Comparison of ENCODE assay signal across 20 cellular contexts in genomic region chr3:184557348-184557950, GRCh38. TPM values are rescaled to one million over a fixed set of nuclear protein-coding genes. Genes with fewer than 3 reads are reported as not detected.
DNase-seq lines count a peak whose midpoint lies in the region; TF ChIP-seq lines count a peak whose summit lies in the region.
"Had no signal": no experiment of that assay in that cellular context is flagged by ENCODE, and none has a peak within 500 bp of the region (broad histone marks: within the 10 kb centered on the region; RNA-seq: fewer than 3 reads in every experiment).

No MANE protein-coding gene starts in this region.

- peaks cover 79% of the 10 kb centered on the region for H3K27me3 Mint-ChIP-seq in Calu3 (ENCODE audit: unreplicated experiment)

- H3K4me3 ChIP-seq in neuronal stem cell (ENCODE audit: low read length in 2 of 2) = no peak overlapping the region
- no peak overlapping the region for H3K4me3 ChIP-seq in transverse colon

- TF ChIP-seq CTCF in VCaP (conservative IDR thresholded peaks at IDR 0.05) (no peak), transverse colon (IDR thresholded peaks at IDR 0.05) (no peak), GM10248 (IDR thresholded peaks at IDR 0.05; ENCODE audit: control extremely low read depth, extremely low read depth, low read depth, missing control alignments) (no peak), Calu3 (IDR thresholded peaks at IDR 0.05; ENCODE audit: unreplicated experiment) (no peak)

- no peak overlapping the region for H2AFZ ChIP-seq in neuronal stem cell (ENCODE audit: low read length)

- H2BK120ac ChIP-seq in neuronal stem cell (ENCODE audit: low read depth, low read length) = no peak overlapping the region

- BruUV-seq in Calu3 (replicated peaks; lab: Mats Ljungman, UMichigan) = no TSS peak

- POLR2A ChIA-PET in GM10248 (lab: Yijun Ruan, JAX) = no interaction called here

- DNase-seq in activated effector memory CD4-positive, alpha-beta T cell treated with anti-CD3 and anti-CD28 coated beads, Interleukin-2, amount 50 U/mL, for 16 hours = peak; percentile 54
- DNase-seq in activated effector memory CD4-positive, alpha-beta T cell treated with Interleukin-2 at 50 U/mL for 16 hours = no peak
- DNase-seq in neuronal stem cell (ENCODE audit: low spot score) (no peak), transverse colon (no peak), GM10248 (ENCODE audit: extremely low spot score) (no peak), GDM1 (lab: John Stamatoyannopoulos, UW) (no peak), Calu3 (no peak)
- DNase-seq: COR-L47; KBM-7; MV-4-11; NCI-H1105; NCI-H1436 treated with DMSO at 0.1 percent for 48 hours; NCI-H2029; NCI-H446 treated with DMSO at 0.1 percent for 48 hours; NCI-H526; NCI-H82; NK-92 treated with Interleukin-12 subunit alpha and Interleukin-12 subunit beta, amount 100 ng/mL, for 24 hours; PC-3; SK-N-SH had no signal

- H3K4me3 Mint-ChIP-seq in Calu3 (ENCODE audit: low read depth, unreplicated experiment) = no peak overlapping the region

- H3K36me3 ChIP-seq in neuronal stem cell (replicated peaks in 1 of 2; ENCODE audit: control insufficient read depth in 2 of 2, insufficient read depth in 2 of 2, low read length in 2 of 2) = no peaks in the 10 kb centered on the region
- H3K36me3 ChIP-seq in transverse colon = no peaks in the 10 kb centered on the region

- no peak overlapping the region for H3K27ac Mint-ChIP-seq in Calu3 (ENCODE audit: unreplicated experiment)

- no CpG with 5 or more reads among the region's 7 CpGs for WGBS in neuronal stem cell (ENCODE audit: extremely low coverage in 2 of 2, insufficient read length in 2 of 2, insufficient replicate concordance in 1 of 2), 2 donors
- WGBS in transverse colon (ENCODE audit: low coverage in 1 of 2), 2 donors = 53 to 80% methylated on average over 1 to 7 of the region's 7 CpGs

- in situ Hi-C loops in transverse colon (cut with MboI; ENCODE audit: low pct_ligation_motif_present in 1 of 4, low pct_unique_long_range_greater_than_20kb in 1 of 4, low sequenced_read_pairs in 3 of 4) = no loop called here

- H3K79me1 ChIP-seq in neuronal stem cell (ENCODE audit: low read depth, low read length) = no peaks in the 10 kb centered on the region

- no peak overlapping the region for H2BK12ac ChIP-seq in neuronal stem cell (ENCODE audit: low read length)

- no peak overlapping the region for H3K23ac ChIP-seq in neuronal stem cell (ENCODE audit: low read depth, low read length, poor library complexity)

- no peak overlapping the region for H3K14ac ChIP-seq in neuronal stem cell (ENCODE audit: low read length)

- no peak overlapping the region for H2BK15ac ChIP-seq in neuronal stem cell (ENCODE audit: low read length)

- no peak overlapping the region for H3K4me2 ChIP-seq in neuronal stem cell (ENCODE audit: insufficient read depth, low read length, poor library complexity, severe bottlenecking)
- H3K4me2 ChIP-seq: SK-N-SH had no signal

- H3K4me1 ChIP-seq in neuronal stem cell (ENCODE audit: control insufficient read depth in 2 of 2, insufficient read depth in 1 of 2, low read depth in 1 of 2, low read length in 2 of 2) (peaks cover 0 to 14% of the 10 kb centered on the region in 2 donors), transverse colon (peaks cover 6 to 37% (median 22%) of the 10 kb centered on the region in 4 donors)

- no peak overlapping the region for H3K18ac ChIP-seq in neuronal stem cell (ENCODE audit: low read length)

- H2AK5ac ChIP-seq in neuronal stem cell (ENCODE audit: low read depth, low read length) = peak overlapping the region; percentile 17

- H3K9me3 ChIP-seq in neuronal stem cell (replicated peaks in 1 of 2; ENCODE audit: control insufficient read depth in 2 of 2, insufficient read depth in 1 of 2, low read depth in 1 of 2, low read length in 2 of 2) (no peaks in the 10 kb centered on the region), transverse colon (no peaks in the 10 kb centered on the region)
- H3K9me3 ChIP-seq: SK-N-SH had no signal

- peaks cover 3 to 74% (median 12%) of the 10 kb centered on the region in 3 experiments for H3K27me3 ChIP-seq in neuronal stem cell (ENCODE audit: control insufficient read depth in 3 of 3, insufficient read depth in 3 of 3, low read depth in 1 of 3, low read length in 3 of 3)
- no peaks in the 10 kb centered on the region for H3K27me3 ChIP-seq in transverse colon

- H3K36me3 Mint-ChIP-seq in Calu3 (ENCODE audit: insufficient read depth, unreplicated experiment) = peaks cover 13% of the 10 kb centered on the region

- H3K9me3 Mint-ChIP-seq in Calu3 (ENCODE audit: low read depth, unreplicated experiment) = no peaks in the 10 kb centered on the region

- intact Hi-C loops in transverse colon (cut with DNase I; ENCODE audit: low total_unique reads) (no loop called here), Calu3 (cut with micrococcal nuclease; ENCODE audit: unreplicated experiment) (no loop called here)

- H3K27ac ChIP-seq in VCaP (peak overlapping the region; percentile 90), neuronal stem cell (replicated peaks; ENCODE audit: low read length) (no peak overlapping the region), transverse colon (peak overlapping the region in 3 of 4 donors; percentile 7 to 37 (median 9))

- peaks cover 29% of the 10 kb centered on the region for H3K4me1 Mint-ChIP-seq in Calu3 (ENCODE audit: low read depth, unreplicated experiment)

- no peak overlapping the region for H4K91ac ChIP-seq in neuronal stem cell (ENCODE audit: low read depth, low read length, poor library complexity)

- TF ChIP-seq EP300 in transverse colon (IDR thresholded peaks at IDR 0.05; ENCODE audit: low read depth) = no peak

- CTCF ChIA-PET in GM10248 (lab: Yijun Ruan, JAX) = interaction anchor here (0.9 to 1.5 kb wide), 4 partner anchors 8 to 662 kb away, joined by 3 read pairs; no protein-coding TSS in a partner anchor
- CTCF ChIA-PET in Calu3 (lab: Charles Lee) = no interaction called here

- no peak overlapping the region for H3K4ac ChIP-seq in neuronal stem cell (ENCODE audit: low read length)

- no peak overlapping the region for H3K9ac ChIP-seq in neuronal stem cell (ENCODE audit: low read depth, low read length, poor library complexity)
- H3K9ac ChIP-seq: SK-N-SH had no signal

- no peak overlapping the region for H2BK5ac ChIP-seq in neuronal stem cell (ENCODE audit: low read length)

- H4K8ac ChIP-seq in neuronal stem cell (ENCODE audit: low read depth, low read length) = no peak overlapping the region

- no peak for TF ChIP-seq POLR2A in transverse colon (IDR thresholded peaks at IDR 0.05)

RNA-seq across cellular contexts. Expression of gene EPHB3, which starts 4.1 kb away (rescaled TPM):
- polyA plus RNA-seq in neuronal stem cell (2013, experiment 1 of 2) = 3.8 TPM
- polyA plus RNA-seq in neuronal stem cell (2013, experiment 2 of 2) = 4.3 TPM
- total RNA-seq in transverse colon = 10 to 100 TPM in 1 of 4 donors, 1 to 10 TPM in 3; 4.1 to 17.7 (median 6.7) TPM
- 2.5 and 2.8 TPM in 2 replicates for total RNA-seq in Calu3 (2022)
